In the genomic region with DNA sequence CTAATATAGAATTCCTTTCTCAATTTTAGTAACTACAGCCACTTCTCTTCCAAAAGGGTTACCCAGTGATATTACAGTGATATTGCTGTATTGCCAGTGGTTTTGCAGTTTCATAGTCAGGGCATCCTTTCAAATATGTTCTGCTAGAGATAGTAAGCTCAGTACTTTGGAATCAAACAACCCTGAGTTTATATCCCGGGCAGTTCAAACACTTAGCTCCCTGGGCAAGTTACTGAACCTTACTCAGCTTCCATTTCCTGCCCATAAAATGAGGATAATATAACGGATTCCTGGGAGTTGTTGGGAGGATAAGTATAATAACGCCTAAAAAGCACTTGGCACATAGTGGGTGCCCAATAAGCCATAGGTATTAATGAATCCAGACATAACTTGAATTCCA, we compare ENCODE assay signal across 16 cellular contexts.
"Had no signal": no experiment of that assay in that cellular context is flagged by ENCODE, and none has a peak within 500 bp of the region (broad histone marks: within the 10 kb centered on the region; RNA-seq: fewer than 3 reads in every experiment).

No MANE protein-coding gene starts in this region.

- DNase-seq: dermis blood vessel endothelial cell; dorsolateral prefrontal cortex; effector CD4-positive, alpha-beta T cell; effector memory CD4-positive, alpha-beta T cell; foreskin keratinocyte; heart left ventricle; hippocampal formation; left cardiac atrium; left lung; left ventricle myocardium superior; lower lobe of right lung; mesenchymal stem cell; naive thymus-derived CD4-positive, alpha-beta T cell had no signal

- H3K4me1 ChIP-seq: esophagus muscularis mucosa, foreskin keratinocyte, gastroesophageal sphincter, heart left ventricle, left lung, lower lobe of right lung had no signal

- ATAC-seq: foreskin keratinocyte; gastroesophageal sphincter; heart left ventricle; left cardiac atrium; left lung; left ventricle myocardium superior; lower lobe of right lung; naive thymus-derived CD4-positive, alpha-beta T cell had no signal

- H3K4me3 ChIP-seq: coronary artery, dorsolateral prefrontal cortex, esophagus muscularis mucosa, gastroesophageal sphincter, heart left ventricle, left lung, lower lobe of right lung had no signal

- H3K27me3 ChIP-seq: esophagus muscularis mucosa, foreskin keratinocyte, gastroesophageal sphincter, heart left ventricle, left lung had no signal

- H3K27ac ChIP-seq: coronary artery, dorsolateral prefrontal cortex, esophagus muscularis mucosa, foreskin keratinocyte, gastroesophageal sphincter, heart left ventricle, left lung, lower lobe of right lung had no signal

- H3K36me3 ChIP-seq: esophagus muscularis mucosa, gastroesophageal sphincter, heart left ventricle, left lung, lower lobe of right lung had no signal

- H3K9me3 ChIP-seq: esophagus muscularis mucosa, gastroesophageal sphincter, heart left ventricle, left lung, lower lobe of right lung had no signal
